Comparison of ENCODE assay signal across 19 cellular contexts in the genomic region with DNA sequence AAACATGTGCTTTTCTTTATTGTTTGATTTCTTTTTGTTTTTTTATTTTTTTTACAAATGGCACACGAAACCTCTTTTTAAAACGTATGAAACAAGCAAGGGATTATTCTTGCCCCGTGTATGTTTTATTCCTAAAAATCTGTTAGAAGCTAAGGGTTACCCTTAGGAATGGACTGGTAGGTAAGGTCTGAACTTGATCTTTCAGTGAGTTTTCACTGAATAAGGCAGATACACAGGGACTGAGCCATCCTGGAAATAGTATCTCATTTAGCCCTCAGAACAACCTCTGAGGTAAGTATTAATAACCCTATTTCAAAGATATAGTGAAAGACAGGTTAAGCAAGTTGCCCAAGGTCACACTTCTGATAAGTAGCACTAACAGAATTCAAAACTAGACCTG.
A peak's percentile ranks its signal among the peaks of the same experiment; 100 is the strongest.
DNase-seq lines count a peak whose midpoint lies in the region; ATAC-seq lines count a peak whose summit lies in the region.
"Had no signal": no experiment of that assay in that cellular context is flagged by ENCODE, and none has a peak within 500 bp of the region (broad histone marks: within the 10 kb centered on the region; RNA-seq: fewer than 3 reads in every experiment).

No MANE protein-coding gene starts in this region.

- H3K9me3 ChIP-seq in KOPT-K1 (ENCODE audit: insufficient read depth, low read length, poor library complexity, severe bottlenecking), result no peaks in the 10 kb centered on the region
- H3K9me3 ChIP-seq: left ventricle myocardium inferior, prostate gland had no signal

- no peaks in the 10 kb centered on the region for H3K27me3 Mint-ChIP-seq in activated T-cell treated with anti-CD3 and anti-CD28 coated beads, Interleukin-2, amount 50 U/mL, for 24 hours
- H3K27me3 Mint-ChIP-seq in activated naive CD8-positive, alpha-beta T cell, result no peaks in the 10 kb centered on the region

- H3K27ac ChIP-seq in KOPT-K1 (ENCODE audit: low read depth, low read length, poor library complexity, severe bottlenecking), result peak overlapping the region; percentile 51
- H3K27ac ChIP-seq: coronary artery, epithelial cell of prostate, left ventricle myocardium inferior, prostate gland had no signal

- no peak for ATAC-seq in stimulated activated effector memory CD8-positive, alpha-beta T cell treated with anti-CD3 and anti-CD28 coated beads, Interleukin-12 subunit alpha, Interleukin-12 subunit beta, amount 100 ng/mL, for 72 hours
- ATAC-seq: WTC11 had no signal

- H3K36me3 Mint-ChIP-seq in activated T-cell treated with anti-CD3 and anti-CD28 coated beads, Interleukin-2, amount 50 U/mL, for 24 hours (ENCODE audit: low read depth), result peaks cover 65% of the 10 kb centered on the region
- peaks cover 18% of the 10 kb centered on the region for H3K36me3 Mint-ChIP-seq in activated naive CD8-positive, alpha-beta T cell
- H3K36me3 Mint-ChIP-seq in stimulated activated effector memory CD8-positive, alpha-beta T cell treated with anti-CD3 and anti-CD28 coated beads, Interleukin-12 subunit alpha, Interleukin-12 subunit beta, amount 100 ng/mL, for 72 hours, result peaks cover 97% of the 10 kb centered on the region
- H3K36me3 Mint-ChIP-seq: WTC11 had no signal

- H3K4me1 Mint-ChIP-seq in activated T-cell treated with anti-CD3 and anti-CD28 coated beads, Interleukin-2, amount 50 U/mL, for 24 hours (ENCODE audit: low read depth), result peaks cover 71% of the 10 kb centered on the region
- H3K4me1 Mint-ChIP-seq in activated naive CD8-positive, alpha-beta T cell (ENCODE audit: low read depth), result peaks cover 71% of the 10 kb centered on the region
- H3K4me1 Mint-ChIP-seq in stimulated activated effector memory CD8-positive, alpha-beta T cell treated with anti-CD3 and anti-CD28 coated beads, Interleukin-12 subunit alpha, Interleukin-12 subunit beta, amount 100 ng/mL, for 72 hours, result peaks cover 60% of the 10 kb centered on the region
- H3K4me1 Mint-ChIP-seq: WTC11 had no signal

- no peak for DNase-seq in activated T-cell treated with anti-CD3 and anti-CD28 coated beads, Interleukin-2, amount 50 U/mL, for 24 hours
- DNase-seq in activated T-cell treated with anti-CD3 and anti-CD28 coated beads, Interleukin-2, amount 50 U/mL, for 1 hour, result no peak
- DNase-seq in stimulated activated effector memory CD8-positive, alpha-beta T cell treated with anti-CD3 and anti-CD28 coated beads, Interleukin-12 subunit alpha, Interleukin-12 subunit beta, amount 100 ng/mL, for 72 hours (ENCODE audit: low spot score in 2 of 2), result no peak
- DNase-seq in central memory CD4-positive, alpha-beta T cell, result no peak
- DNase-seq in nucleus accumbens (lab: John Stamatoyannopoulos, UW), result no peak
- no peak for DNase-seq in cerebellar cortex (ENCODE audit: low spot score)
- DNase-seq: COR-L47; GOT3; left ventricle myocardium inferior; NCI-H774; RPMI8226; stimulated activated naive CD4-positive, alpha-beta T cell treated with Interleukin-2 at 50 U/mL for 16 hours; SW 1271 had no signal

- H3K9me3 Mint-ChIP-seq in activated T-cell treated with anti-CD3 and anti-CD28 coated beads, Interleukin-2, amount 50 U/mL, for 24 hours, result peaks cover 2% of the 10 kb centered on the region
- H3K9me3 Mint-ChIP-seq in activated naive CD8-positive, alpha-beta T cell (ENCODE audit: low read depth), result no peaks in the 10 kb centered on the region
- peaks cover 2% of the 10 kb centered on the region for H3K9me3 Mint-ChIP-seq in stimulated activated effector memory CD8-positive, alpha-beta T cell treated with anti-CD3 and anti-CD28 coated beads, Interleukin-12 subunit alpha, Interleukin-12 subunit beta, amount 100 ng/mL, for 72 hours
- H3K9me3 Mint-ChIP-seq: WTC11 had no signal

- H3K36me3 ChIP-seq in KOPT-K1 (ENCODE audit: insufficient read depth, low read length), result 0 out of 2 replicates have a peak, but pooled peaks cover 12% of the 10 kb centered on the region
- H3K36me3 ChIP-seq: left ventricle myocardium inferior, prostate gland had no signal

- H3K27ac Mint-ChIP-seq in activated T-cell treated with anti-CD3 and anti-CD28 coated beads, Interleukin-2, amount 50 U/mL, for 24 hours, result peak overlapping the region; percentile 99
- peak overlapping the region; percentile 99 for H3K27ac Mint-ChIP-seq in activated naive CD8-positive, alpha-beta T cell
- peak overlapping the region; percentile 98 for H3K27ac Mint-ChIP-seq in stimulated activated effector memory CD8-positive, alpha-beta T cell treated with anti-CD3 and anti-CD28 coated beads, Interleukin-12 subunit alpha, Interleukin-12 subunit beta, amount 100 ng/mL, for 72 hours
- H3K27ac Mint-ChIP-seq: WTC11 had no signal

- peak overlapping the region; percentile 88 for H3K4me3 Mint-ChIP-seq in activated T-cell treated with anti-CD3 and anti-CD28 coated beads, Interleukin-2, amount 50 U/mL, for 24 hours
- H3K4me3 Mint-ChIP-seq in activated naive CD8-positive, alpha-beta T cell, result peak overlapping the region; percentile 98
- H3K4me3 Mint-ChIP-seq in stimulated activated effector memory CD8-positive, alpha-beta T cell treated with anti-CD3 and anti-CD28 coated beads, Interleukin-12 subunit alpha, Interleukin-12 subunit beta, amount 100 ng/mL, for 72 hours, result peak overlapping the region; percentile 95
- H3K4me3 Mint-ChIP-seq: WTC11 had no signal
